21 cellular contexts compared by ENCODE assay signal in the genomic region with DNA sequence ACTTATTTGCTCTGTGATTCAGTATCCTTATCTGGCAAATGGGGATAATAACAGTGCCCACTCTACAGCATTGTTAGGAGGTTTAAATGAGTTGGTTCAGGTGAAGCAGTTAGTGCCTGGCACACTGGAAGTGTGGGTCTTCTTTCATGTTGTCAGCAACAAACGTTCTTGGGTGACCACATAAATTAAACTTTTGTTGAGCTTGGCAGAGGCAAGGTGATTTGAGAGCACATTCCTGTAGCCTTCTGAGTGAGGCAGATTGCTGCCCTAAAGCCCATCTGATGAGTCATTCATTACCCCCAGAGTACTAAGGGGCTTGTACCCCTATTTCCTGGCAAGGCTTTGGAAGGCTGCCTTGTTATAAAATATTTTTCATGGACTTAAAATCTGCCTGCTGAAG.
"Had no signal": no experiment of that assay in that cellular context is flagged by ENCODE, and none has a peak within 500 bp of the region (broad histone marks: within the 10 kb centered on the region; RNA-seq: fewer than 3 reads in every experiment).

No MANE protein-coding gene starts in this region.

- DNase-seq: activated CD4-positive, alpha-beta T cell treated with anti-CD3 and anti-CD28 coated beads for 1 hour; activated CD4-positive, alpha-beta T cell treated with anti-CD3 and anti-CD28 coated beads, Interleukin-2, amount 50 U/mL, for 1 hour; activated CD8-positive, alpha-beta T cell treated with anti-CD3 and anti-CD28 coated beads, Interleukin-2, amount 10 ng/mL, durations not matched to agents 7 days and 5 days; activated gamma-delta T cell treated with Interleukin-2 at 50 U/mL for 16 hours; adrenal gland; cerebellar nuclear complex; cortex of kidney; endodermal cell; immature natural killer cell; left ventricle myocardium superior; mammary epithelial cell; midbrain; natural killer cell; stimulated activated CD4-positive, alpha-beta T cell treated with anti-CD3 and anti-CD28 coated beads, Interleukin-12 subunit alpha, Interleukin-12 subunit beta, amount 100 ng/mL, for 4 hours; stimulated activated CD4-positive, alpha-beta T cell treated with anti-CD3 and anti-CD28 coated beads, Interleukin-4, amount 100 ng/mL, for 4 hours; stimulated activated naive CD8-positive, alpha-beta T cell treated with anti-CD3 and anti-CD28 coated beads, Interleukin-15, Interleukin-2, amounts not matched to agents 100 U/mL and 50 U/mL, for 24 hours; upper lobe of right lung; WERI-Rb-1 had no signal

- H3K4me3 ChIP-seq: adrenal gland, ascending aorta, right atrium auricular region, upper lobe of right lung had no signal

- H3K27ac ChIP-seq: adrenal gland, ascending aorta, epithelial cell of prostate, right atrium auricular region, upper lobe of right lung, WERI-Rb-1 had no signal
